In genomic region chr4:86594559-86595425, GRCh38 we compare ENCODE assay signal across 8 cellular contexts. TPM values are rescaled to one million over a fixed set of nuclear protein-coding genes. Genes with fewer than 3 reads are reported as not detected.
DNase-seq lines count a peak whose midpoint lies in the region; ATAC-seq, FAIRE-seq and TF ChIP-seq lines count a peak whose summit lies in the region.

No MANE protein-coding gene starts in this region.

- peaks cover 18% of the 10 kb centered on the region for H3K4me1 Mint-ChIP-seq in activated naive CD8-positive, alpha-beta T cell (ENCODE audit: low read depth)

- TF ChIP-seq POLR2A in GM12891 (IDR thresholded peaks at IDR 0.05; ENCODE audit: low read depth, low read length), result no peak

- no peaks in the 10 kb centered on the region for H3K27me3 ChIP-seq in AG04450 (ENCODE audit: control insufficient read depth, insufficient read depth, low read length)

- peak; percentile 13 for FAIRE-seq in GM12891 (lab: Jason Lieb, UNC)

- H3K4me3 Mint-ChIP-seq in activated naive CD8-positive, alpha-beta T cell, result peak overlapping the region; percentile 79

- TF ChIP-seq CTCF in AG04450 (IDR thresholded peaks at IDR 0.05; ENCODE audit: low read depth, low read length), result peak; percentile 41

- H3K9me3 Mint-ChIP-seq in activated naive CD8-positive, alpha-beta T cell (ENCODE audit: low read depth), result no peaks in the 10 kb centered on the region

- H3K27ac Mint-ChIP-seq in activated naive CD8-positive, alpha-beta T cell, result no peak overlapping the region

- POLR2A ChIA-PET in AG04450 (lab: Yijun Ruan, JAX), result interaction anchor here (0.8 to 1.4 kb wide), 5 partner anchors 31 to 333 kb away, joined by 3 to 6 read pairs (median 3); no protein-coding TSS in a partner anchor

- intact Hi-C loops in head of caudate nucleus (cut with DNase I), result no loop called here

- peak overlapping the region; percentile 82 for H3K4me3 ChIP-seq in AG04450 (ENCODE audit: low read depth, low read length)

- H3K36me3 Mint-ChIP-seq in activated naive CD8-positive, alpha-beta T cell, result no peaks in the 10 kb centered on the region

- peak; percentile 26 for ATAC-seq in HG02885 (IDR thresholded peaks at IDR 0.05; ENCODE audit: poor library complexity, unreplicated experiment)

- CTCF ChIA-PET in AG04450 (lab: Charles Lee), result interaction anchor here (0.6 to 3.1 kb wide), 12 partner anchors 9 to 556 kb away, joined by 3 to 27 read pairs (median 5); no protein-coding TSS in a partner anchor

- H3K9me3 ChIP-seq in AG04450 (ENCODE audit: control insufficient read depth, insufficient read depth, low read length), result no peaks in the 10 kb centered on the region

- peak; percentile 47 for DNase-seq in AG04450 (ENCODE audit: low read depth, low spot score)
- DNase-seq in GM12891 (ENCODE audit: insufficient read length, low spot score), result no peak
- peak; percentile 38 for DNase-seq in NCI-H748 treated with DMSO at 0.1 percent for 48 hours (lab: John Stamatoyannopoulos, UW)
- peak; percentile 30 to 82 (median 63) for DNase-seq in head of caudate nucleus
- DNase-seq in occipital lobe (lab: John Stamatoyannopoulos, UW), result peak; percentile 57
- DNase-seq in effector CD8-positive, alpha-beta T cell (lab: John Stamatoyannopoulos, UW), result no peak

- H3K27ac ChIP-seq in AG04450 (ENCODE audit: low read depth, low read length), result peak overlapping the region; percentile 84

- H3K27me3 Mint-ChIP-seq in activated naive CD8-positive, alpha-beta T cell, result peaks cover 31% of the 10 kb centered on the region

TF ChIP-seq in GM12891, 5 proteins besides CTCF, POLR2A, EP300 and RAD21:
- TF ChIP-seq POLR2AphosphoS5 (IDR thresholded peaks at IDR 0.05; ENCODE audit: low read depth, low read length), result no peak
- no peak for TF ChIP-seq SPI1 (IDR thresholded peaks at IDR 0.05; ENCODE audit: low read depth, low read length)

RNA-seq across cellular contexts. Expression of gene PTPN13, which starts 0.7 kb away (rescaled TPM):
- polyA plus RNA-seq in AG04450 (2011; rRNA removed), result 25.0 and 26.7 TPM in 2 replicates
- 30.3 and 42.2 TPM in 2 replicates for polyA minus RNA-seq in AG04450 (2011; rRNA and poly(A)+ RNA removed)
- polyA plus RNA-seq in GM12891 (2012; ENCODE audit: low read depth, missing spikeins), result 2.5 TPM
- 136 TPM for total RNA-seq in occipital lobe

Comparison
In these comparisons a context has a peak if more than half of its experiments do, and no peak if none do; other contexts are left out.
1. DNase-seq: peak in AG04450 (single experiment), NCI-H748 treated with DMSO at 0.1 percent for 48 hours (single experiment), head of caudate nucleus (42 of 42) and occipital lobe (single experiment); none in GM12891 (single experiment) and effector CD8-positive, alpha-beta T cell (single experiment).